In the genomic region with DNA sequence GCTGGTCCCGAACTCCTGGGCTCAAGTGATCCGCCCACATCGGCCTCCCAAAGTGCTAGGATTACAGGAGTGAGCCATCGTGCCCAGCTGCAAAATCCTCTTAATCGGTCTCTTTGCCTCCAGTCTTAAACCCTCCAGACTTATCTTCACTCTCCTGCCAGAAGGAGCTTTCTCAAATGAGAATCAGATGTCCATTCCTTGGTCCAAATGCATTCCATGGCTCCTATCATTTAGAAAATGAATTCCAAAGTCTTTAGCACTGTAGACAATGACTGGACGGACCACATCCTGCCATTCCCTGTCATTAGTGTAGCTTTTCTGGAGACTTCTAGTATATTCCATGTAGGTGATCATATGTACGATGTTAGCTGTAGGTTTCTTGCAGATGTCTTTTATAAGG, we compare ENCODE assay signal across 1 cellular context.
TF ChIP-seq lines count a peak whose summit lies in the region.

No MANE protein-coding gene starts in this region.

TF ChIP-seq in GM23338, 12 proteins besides CTCF, POLR2A, EP300 and RAD21:
- TF ChIP-seq, protein P1, sequence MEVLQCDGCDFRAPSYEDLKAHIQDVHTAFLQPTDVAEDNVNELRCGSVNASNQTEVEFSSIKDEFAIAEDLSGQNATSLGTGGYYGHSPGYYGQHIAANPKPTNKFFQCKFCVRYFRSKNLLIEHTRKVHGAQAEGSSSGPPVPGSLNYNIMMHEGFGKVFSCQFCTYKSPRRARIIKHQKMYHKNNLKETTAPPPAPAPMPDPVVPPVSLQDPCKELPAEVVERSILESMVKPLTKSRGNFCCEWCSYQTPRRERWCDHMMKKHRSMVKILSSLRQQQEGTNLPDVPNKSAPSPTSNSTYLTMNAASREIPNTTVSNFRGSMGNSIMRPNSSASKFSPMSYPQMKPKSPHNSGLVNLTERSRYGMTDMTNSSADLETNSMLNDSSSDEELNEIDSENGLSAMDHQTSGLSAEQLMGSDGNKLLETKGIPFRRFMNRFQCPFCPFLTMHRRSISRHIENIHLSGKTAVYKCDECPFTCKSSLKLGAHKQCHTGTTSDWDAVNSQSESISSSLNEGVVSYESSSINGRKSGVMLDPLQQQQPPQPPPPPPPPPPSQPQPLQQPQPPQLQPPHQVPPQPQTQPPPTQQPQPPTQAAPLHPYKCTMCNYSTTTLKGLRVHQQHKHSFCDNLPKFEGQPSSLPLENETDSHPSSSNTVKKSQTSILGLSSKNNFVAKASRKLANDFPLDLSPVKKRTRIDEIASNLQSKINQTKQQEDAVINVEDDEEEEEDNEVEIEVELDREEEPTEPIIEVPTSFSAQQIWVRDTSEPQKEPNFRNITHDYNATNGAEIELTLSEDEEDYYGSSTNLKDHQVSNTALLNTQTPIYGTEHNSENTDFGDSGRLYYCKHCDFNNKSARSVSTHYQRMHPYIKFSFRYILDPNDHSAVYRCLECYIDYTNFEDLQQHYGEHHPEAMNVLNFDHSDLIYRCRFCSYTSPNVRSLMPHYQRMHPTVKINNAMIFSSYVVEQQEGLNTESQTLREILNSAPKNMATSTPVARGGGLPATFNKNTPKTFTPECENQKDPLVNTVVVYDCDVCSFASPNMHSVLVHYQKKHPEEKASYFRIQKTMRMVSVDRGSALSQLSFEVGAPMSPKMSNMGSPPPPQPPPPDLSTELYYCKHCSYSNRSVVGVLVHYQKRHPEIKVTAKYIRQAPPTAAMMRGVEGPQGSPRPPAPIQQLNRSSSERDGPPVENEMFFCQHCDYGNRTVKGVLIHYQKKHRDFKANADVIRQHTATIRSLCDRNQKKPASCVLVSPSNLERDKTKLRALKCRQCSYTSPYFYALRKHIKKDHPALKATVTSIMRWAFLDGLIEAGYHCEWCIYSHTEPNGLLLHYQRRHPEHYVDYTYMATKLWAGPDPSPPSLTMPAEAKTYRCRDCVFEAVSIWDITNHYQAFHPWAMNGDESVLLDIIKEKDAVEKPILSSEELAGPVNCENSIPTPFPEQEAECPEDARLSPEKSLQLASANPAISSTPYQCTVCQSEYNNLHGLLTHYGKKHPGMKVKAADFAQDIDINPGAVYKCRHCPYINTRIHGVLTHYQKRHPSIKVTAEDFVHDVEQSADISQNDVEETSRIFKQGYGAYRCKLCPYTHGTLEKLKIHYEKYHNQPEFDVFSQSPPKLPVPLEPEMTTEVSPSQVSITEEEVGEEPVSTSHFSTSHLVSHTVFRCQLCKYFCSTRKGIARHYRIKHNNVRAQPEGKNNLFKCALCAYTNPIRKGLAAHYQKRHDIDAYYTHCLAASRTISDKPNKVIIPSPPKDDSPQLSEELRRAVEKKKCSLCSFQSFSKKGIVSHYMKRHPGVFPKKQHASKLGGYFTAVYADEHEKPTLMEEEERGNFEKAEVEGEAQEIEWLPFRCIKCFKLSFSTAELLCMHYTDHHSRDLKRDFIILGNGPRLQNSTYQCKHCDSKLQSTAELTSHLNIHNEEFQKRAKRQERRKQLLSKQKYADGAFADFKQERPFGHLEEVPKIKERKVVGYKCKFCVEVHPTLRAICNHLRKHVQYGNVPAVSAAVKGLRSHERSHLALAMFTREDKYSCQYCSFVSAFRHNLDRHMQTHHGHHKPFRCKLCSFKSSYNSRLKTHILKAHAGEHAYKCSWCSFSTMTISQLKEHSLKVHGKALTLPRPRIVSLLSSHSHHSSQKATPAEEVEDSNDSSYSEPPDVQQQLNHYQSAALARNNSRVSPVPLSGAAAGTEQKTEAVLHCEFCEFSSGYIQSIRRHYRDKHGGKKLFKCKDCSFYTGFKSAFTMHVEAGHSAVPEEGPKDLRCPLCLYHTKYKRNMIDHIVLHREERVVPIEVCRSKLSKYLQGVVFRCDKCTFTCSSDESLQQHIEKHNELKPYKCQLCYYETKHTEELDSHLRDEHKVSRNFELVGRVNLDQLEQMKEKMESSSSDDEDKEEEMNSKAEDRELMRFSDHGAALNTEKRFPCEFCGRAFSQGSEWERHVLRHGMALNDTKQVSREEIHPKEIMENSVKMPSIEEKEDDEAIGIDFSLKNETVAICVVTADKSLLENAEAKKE (CRISPR knock-in tag; IDR thresholded peaks at IDR 0.05) = no peak
- TF ChIP-seq, protein P2, sequence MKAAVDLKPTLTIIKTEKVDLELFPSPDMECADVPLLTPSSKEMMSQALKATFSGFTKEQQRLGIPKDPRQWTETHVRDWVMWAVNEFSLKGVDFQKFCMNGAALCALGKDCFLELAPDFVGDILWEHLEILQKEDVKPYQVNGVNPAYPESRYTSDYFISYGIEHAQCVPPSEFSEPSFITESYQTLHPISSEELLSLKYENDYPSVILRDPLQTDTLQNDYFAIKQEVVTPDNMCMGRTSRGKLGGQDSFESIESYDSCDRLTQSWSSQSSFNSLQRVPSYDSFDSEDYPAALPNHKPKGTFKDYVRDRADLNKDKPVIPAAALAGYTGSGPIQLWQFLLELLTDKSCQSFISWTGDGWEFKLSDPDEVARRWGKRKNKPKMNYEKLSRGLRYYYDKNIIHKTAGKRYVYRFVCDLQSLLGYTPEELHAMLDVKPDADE (IDR thresholded peaks at IDR 0.05) = no peak
- TF ChIP-seq EZH2phosphoT487 (IDR thresholded peaks at IDR 0.05; ENCODE audit: unreplicated experiment) = no peak
- TF ChIP-seq CREB1 (CRISPR knock-in tag; IDR thresholded peaks at IDR 0.05; ENCODE audit: low read depth) = no peak
- TF ChIP-seq ZNF331 (CRISPR knock-in tag; IDR thresholded peaks at IDR 0.05; ENCODE audit: low read depth) = no peak
- no peak for TF ChIP-seq STAT1 (IDR thresholded peaks at IDR 0.05; ENCODE audit: unreplicated experiment)
- TF ChIP-seq, protein P3, sequence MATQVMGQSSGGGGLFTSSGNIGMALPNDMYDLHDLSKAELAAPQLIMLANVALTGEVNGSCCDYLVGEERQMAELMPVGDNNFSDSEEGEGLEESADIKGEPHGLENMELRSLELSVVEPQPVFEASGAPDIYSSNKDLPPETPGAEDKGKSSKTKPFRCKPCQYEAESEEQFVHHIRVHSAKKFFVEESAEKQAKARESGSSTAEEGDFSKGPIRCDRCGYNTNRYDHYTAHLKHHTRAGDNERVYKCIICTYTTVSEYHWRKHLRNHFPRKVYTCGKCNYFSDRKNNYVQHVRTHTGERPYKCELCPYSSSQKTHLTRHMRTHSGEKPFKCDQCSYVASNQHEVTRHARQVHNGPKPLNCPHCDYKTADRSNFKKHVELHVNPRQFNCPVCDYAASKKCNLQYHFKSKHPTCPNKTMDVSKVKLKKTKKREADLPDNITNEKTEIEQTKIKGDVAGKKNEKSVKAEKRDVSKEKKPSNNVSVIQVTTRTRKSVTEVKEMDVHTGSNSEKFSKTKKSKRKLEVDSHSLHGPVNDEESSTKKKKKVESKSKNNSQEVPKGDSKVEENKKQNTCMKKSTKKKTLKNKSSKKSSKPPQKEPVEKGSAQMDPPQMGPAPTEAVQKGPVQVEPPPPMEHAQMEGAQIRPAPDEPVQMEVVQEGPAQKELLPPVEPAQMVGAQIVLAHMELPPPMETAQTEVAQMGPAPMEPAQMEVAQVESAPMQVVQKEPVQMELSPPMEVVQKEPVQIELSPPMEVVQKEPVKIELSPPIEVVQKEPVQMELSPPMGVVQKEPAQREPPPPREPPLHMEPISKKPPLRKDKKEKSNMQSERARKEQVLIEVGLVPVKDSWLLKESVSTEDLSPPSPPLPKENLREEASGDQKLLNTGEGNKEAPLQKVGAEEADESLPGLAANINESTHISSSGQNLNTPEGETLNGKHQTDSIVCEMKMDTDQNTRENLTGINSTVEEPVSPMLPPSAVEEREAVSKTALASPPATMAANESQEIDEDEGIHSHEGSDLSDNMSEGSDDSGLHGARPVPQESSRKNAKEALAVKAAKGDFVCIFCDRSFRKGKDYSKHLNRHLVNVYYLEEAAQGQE (IDR thresholded peaks at IDR 0.05; ENCODE audit: unreplicated experiment) = no peak
- TF ChIP-seq JUNB (IDR thresholded peaks at IDR 0.05; ENCODE audit: unreplicated experiment) = no peak
- TF ChIP-seq POLR2AphosphoS5 (IDR thresholded peaks at IDR 0.05; ENCODE audit: low read depth) = no peak
- TF ChIP-seq NANOG (IDR thresholded peaks at IDR 0.05; ENCODE audit: borderline replicate concordance) = no peak
